Comparison of ENCODE assay signal across 8 cellular contexts in genomic region chr16:58499615-58500328, GRCh38. TPM values are rescaled to one million over a fixed set of nuclear protein-coding genes. Genes with fewer than 3 reads are reported as not detected.
DNase-seq lines count a peak whose midpoint lies in the region; ATAC-seq and TF ChIP-seq lines count a peak whose summit lies in the region.

Gene NDRG4 (plus strand): TSS chr16:58500143. CDS start chr16:58500249, 106 bp downstream.

- no peak within 1 kb of the TSS for H3K27ac Mint-ChIP-seq in CD8-positive, alpha-beta T cell
- H3K27ac Mint-ChIP-seq in T-cell, result no peak within 1 kb of the TSS
- H3K27ac Mint-ChIP-seq in stimulated activated effector memory CD8-positive, alpha-beta T cell treated with anti-CD3 and anti-CD28 coated beads, Interleukin-12 subunit alpha, Interleukin-12 subunit beta, amount 100 ng/mL, for 72 hours, result no peak within 1 kb of the TSS

- peaks cover 20% of the 10 kb centered on the region for H3K4me1 ChIP-seq in CD8-positive, alpha-beta T cell (ENCODE audit: insufficient read depth, low read length)
- H3K4me1 ChIP-seq in MM.1S (ENCODE audit: low read length), result peaks cover 32% of the 10 kb centered on the region

- H3K79me2 ChIP-seq in MM.1S (ENCODE audit: low read length), result no peaks in the 10 kb centered on the region

- no peak within 1 kb of the TSS for H2AFZ ChIP-seq in MM.1S (ENCODE audit: low read length)

- no peak for TF ChIP-seq CTCF in CD8-positive, alpha-beta T cell (IDR thresholded peaks at IDR 0.05)
- no peak for TF ChIP-seq CTCF in MM.1S (IDR thresholded peaks at IDR 0.05; ENCODE audit: low read length)

- H3K9ac ChIP-seq in MM.1S (ENCODE audit: low read length), result no peak within 1 kb of the TSS

- ATAC-seq in CD8-positive, alpha-beta T cell, result peak; percentile 37
- ATAC-seq in GM19467 (IDR thresholded peaks at IDR 0.05; ENCODE audit: unreplicated experiment) (peak; percentile 48), T-cell (replicated peaks in 1 of 4) (peak; percentile 44 to 82 (median 55)), HG03280 (IDR thresholded peaks at IDR 0.05; ENCODE audit: unreplicated experiment) (no peak)
- peak; percentile 67 for ATAC-seq in stimulated activated effector memory CD8-positive, alpha-beta T cell treated with anti-CD3 and anti-CD28 coated beads, Interleukin-12 subunit alpha, Interleukin-12 subunit beta, amount 100 ng/mL, for 72 hours

- peaks cover 45% of the 10 kb centered on the region for H3K27me3 Mint-ChIP-seq in CD8-positive, alpha-beta T cell (ENCODE audit: low read depth)
- H3K27me3 Mint-ChIP-seq in T-cell, result peaks cover 0 to 20% of the 10 kb centered on the region in 2 donors

- no peaks in the 10 kb centered on the region for H3K9me3 Mint-ChIP-seq in CD8-positive, alpha-beta T cell
- H3K9me3 Mint-ChIP-seq in T-cell, result no peaks in the 10 kb centered on the region
- H3K9me3 Mint-ChIP-seq in stimulated activated effector memory CD8-positive, alpha-beta T cell treated with anti-CD3 and anti-CD28 coated beads, Interleukin-12 subunit alpha, Interleukin-12 subunit beta, amount 100 ng/mL, for 72 hours, result no peaks in the 10 kb centered on the region

- no peaks in the 10 kb centered on the region for H3K36me3 Mint-ChIP-seq in CD8-positive, alpha-beta T cell
- no peaks in the 10 kb centered on the region for H3K36me3 Mint-ChIP-seq in T-cell
- H3K36me3 Mint-ChIP-seq in stimulated activated effector memory CD8-positive, alpha-beta T cell treated with anti-CD3 and anti-CD28 coated beads, Interleukin-12 subunit alpha, Interleukin-12 subunit beta, amount 100 ng/mL, for 72 hours, result no peaks in the 10 kb centered on the region

- intact Hi-C loops in CD8-positive, alpha-beta T cell (cut with DNase I, micrococcal nuclease), result no loop called here

- POLR2A ChIA-PET in CD8-positive, alpha-beta T cell (lab: Charles Lee), result no interaction called here
- POLR2A ChIA-PET in T-cell (lab: Charles Lee), result interaction anchor here in 1 of 2 donors (0.6 kb wide), 1 partner anchor 13 kb away, joined by 6 read pairs; no protein-coding TSS in a partner anchor

- CTCF ChIA-PET in CD8-positive, alpha-beta T cell (lab: Charles Lee), result interaction anchor here (0.6 to 1.4 kb wide), 4 partner anchors 10 to 256 kb away, joined by 3 to 6 read pairs (median 3); no protein-coding TSS in a partner anchor
- CTCF ChIA-PET in T-cell (lab: Charles Lee), result interaction anchor here (0.6 to 0.8 kb wide), 2 partner anchors 162 to 378 kb away, joined by 3 to 7 read pairs; no protein-coding TSS in a partner anchor

- H4K20me1 ChIP-seq in MM.1S (ENCODE audit: insufficient read depth, low read length), result no peaks in the 10 kb centered on the region

- H3K4me3 Mint-ChIP-seq in CD8-positive, alpha-beta T cell, result peak within 1 kb of the TSS; percentile 75
- peak within 1 kb of the TSS; percentile 71 to 84 (median 74) for H3K4me3 Mint-ChIP-seq in T-cell
- H3K4me3 Mint-ChIP-seq in stimulated activated effector memory CD8-positive, alpha-beta T cell treated with anti-CD3 and anti-CD28 coated beads, Interleukin-12 subunit alpha, Interleukin-12 subunit beta, amount 100 ng/mL, for 72 hours, result peak within 1 kb of the TSS; percentile 66

- 0 out of 2 replicates have a peak within 1 kb of the TSS, but pooled peaks have one; percentile 38 for H3K4me2 ChIP-seq in MM.1S (ENCODE audit: low read depth, low read length)

- no peaks in the 10 kb centered on the region for H3K9me3 ChIP-seq in CD8-positive, alpha-beta T cell (ENCODE audit: low read length)
- no peaks in the 10 kb centered on the region for H3K9me3 ChIP-seq in MM.1S (replicated peaks; ENCODE audit: insufficient read depth, low read length)

- H3K4me3 ChIP-seq in CD8-positive, alpha-beta T cell (ENCODE audit: low read depth, low read length), result peak within 1 kb of the TSS; percentile 62
- no peak within 1 kb of the TSS for H3K4me3 ChIP-seq in MM.1S (ENCODE audit: low read length)

- no peak within 1 kb of the TSS for H3K27ac ChIP-seq in CD8-positive, alpha-beta T cell (ENCODE audit: low read depth, low read length)
- H3K27ac ChIP-seq in MM.1S (ENCODE audit: low read length) (no peak within 1 kb of the TSS), layer of hippocampus (ENCODE audit: low read depth, low read length) (peak within 1 kb of the TSS; percentile 73)

- DNase-seq in CD8-positive, alpha-beta T cell, result peak in 3 of 7 experiments; percentile 21 to 41 (median 23)
- DNase-seq in MM.1S, result no peak
- peak in 23 of 34 experiments; percentile 15 to 57 (median 41) for DNase-seq in T-cell
- DNase-seq in ecto neural progenitor cell (ENCODE audit: low spot score), result peak; percentile 88
- DNase-seq in stimulated activated effector memory CD8-positive, alpha-beta T cell treated with anti-CD3 and anti-CD28 coated beads, Interleukin-12 subunit alpha, Interleukin-12 subunit beta, amount 100 ng/mL, for 72 hours (ENCODE audit: low spot score in 2 of 2), result peak in 1 of 2 donors; percentile 62

- H3K4me1 Mint-ChIP-seq in CD8-positive, alpha-beta T cell (ENCODE audit: low read depth), result peaks cover 12% of the 10 kb centered on the region
- peaks cover 15 to 23% (median 20%) of the 10 kb centered on the region in 3 donors for H3K4me1 Mint-ChIP-seq in T-cell
- H3K4me1 Mint-ChIP-seq in stimulated activated effector memory CD8-positive, alpha-beta T cell treated with anti-CD3 and anti-CD28 coated beads, Interleukin-12 subunit alpha, Interleukin-12 subunit beta, amount 100 ng/mL, for 72 hours, result peaks cover 30% of the 10 kb centered on the region

- H3K36me3 ChIP-seq in CD8-positive, alpha-beta T cell (ENCODE audit: insufficient read depth, low read length), result no peaks in the 10 kb centered on the region
- H3K36me3 ChIP-seq in MM.1S (replicated peaks; ENCODE audit: insufficient read depth, low read length), result no peaks in the 10 kb centered on the region

- no peaks in the 10 kb centered on the region for H3K9me2 ChIP-seq in MM.1S (replicated peaks; ENCODE audit: insufficient read depth, low read length)

- peaks cover 10% of the 10 kb centered on the region for H3F3A ChIP-seq in MM.1S (ENCODE audit: insufficient read depth, low read length)

- H3K27me3 ChIP-seq in CD8-positive, alpha-beta T cell (ENCODE audit: insufficient read depth, low read length), result no peaks in the 10 kb centered on the region
- no peaks in the 10 kb centered on the region for H3K27me3 ChIP-seq in MM.1S (replicated peaks; ENCODE audit: insufficient read depth, low read length)
- peaks cover 5% of the 10 kb centered on the region for H3K27me3 ChIP-seq in layer of hippocampus (ENCODE audit: control insufficient read depth, insufficient read depth, low read length)

RNA-seq across cellular contexts. Expression of gene NDRG4, which starts in this region (rescaled TPM):
- not detected for total RNA-seq in CD8-positive, alpha-beta T cell
- total RNA-seq in T-cell, result 1 to 10 TPM in 4 of 5 donors, under 1 TPM in 1; 0.66 to 3.6 (median 1.7) TPM

Comparison
In these comparisons a context has a peak if more than half of its experiments do, and no peak if none do; other contexts are left out.
1. Peak in ATAC-seq and H3K4me3 ChIP-seq in CD8-positive, alpha-beta T cell; RNA of the gene not detected or under 1 TPM.